8 cellular contexts compared by ENCODE assay signal in the genomic region with DNA sequence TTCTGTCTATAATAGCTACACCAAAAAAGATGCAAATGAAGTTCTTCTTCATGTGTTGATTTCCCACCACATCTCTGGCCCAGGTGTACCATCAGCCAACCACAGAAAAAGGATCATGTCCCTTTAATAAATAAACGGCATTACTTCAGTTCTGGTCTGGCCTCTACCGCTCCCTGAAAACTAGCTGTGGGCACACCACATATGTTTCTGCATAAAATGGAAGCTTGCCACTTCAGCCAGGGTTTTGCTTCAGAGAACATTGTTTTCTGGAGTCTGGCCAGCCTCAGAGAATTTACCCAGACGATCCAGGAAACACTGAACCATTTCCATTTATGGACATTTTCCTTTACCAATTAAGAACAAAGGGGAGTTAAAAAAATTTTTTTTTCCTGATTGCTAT. TPM values are rescaled to one million over a fixed set of nuclear protein-coding genes. Genes with fewer than 3 reads are reported as not detected.
A peak's percentile ranks its signal among the peaks of the same experiment; 100 is the strongest.
DNase-seq lines count a peak whose midpoint lies in the region; ATAC-seq and TF ChIP-seq lines count a peak whose summit lies in the region.

No MANE protein-coding gene starts in this region.

- CTCF ChIA-PET in activated B cell treated with CpG ODN at 0.5 μM for 24 hours (lab: Charles Lee): interaction anchor here (0.5 kb wide), 1 partner anchor 337 kb away, joined by 3 read pairs; no protein-coding TSS in a partner anchor

- peak overlapping the region; percentile 24 for H3K4me3 Mint-ChIP-seq in activated B cell treated with CpG ODN at 0.5 μM for 24 hours

- POLR2A ChIA-PET in activated B cell treated with CpG ODN at 0.5 μM for 24 hours (lab: Charles Lee): no interaction called here

- no peak overlapping the region for H3K27ac Mint-ChIP-seq in activated B cell treated with CpG ODN at 0.5 μM for 24 hours

- H3K27me3 Mint-ChIP-seq in activated B cell treated with CpG ODN at 0.5 μM for 24 hours: peaks cover 2% of the 10 kb centered on the region

- peak; percentile 68 for ATAC-seq in Right ventricle myocardium inferior
- ATAC-seq in activated B cell treated with CpG ODN at 0.5 μM for 24 hours (ENCODE audit: low read depth): no peak
- ATAC-seq in GM19467 (IDR thresholded peaks at IDR 0.05; ENCODE audit: unreplicated experiment): no peak
- ATAC-seq in GM21367 (IDR thresholded peaks at IDR 0.05; ENCODE audit: unreplicated experiment): no peak

- no peak for TF ChIP-seq CTCF in activated B cell treated with CpG ODN at 0.5 μM for 24 hours (IDR thresholded peaks at IDR 0.05)

- no peaks in the 10 kb centered on the region for H3K36me3 Mint-ChIP-seq in activated B cell treated with CpG ODN at 0.5 μM for 24 hours (ENCODE audit: low read depth)

- H3K9me3 Mint-ChIP-seq in activated B cell treated with CpG ODN at 0.5 μM for 24 hours: no peaks in the 10 kb centered on the region

- DNase-seq in Right ventricle myocardium inferior (ENCODE audit: missing footprints): no peak
- DNase-seq in cardiac septum (ENCODE audit: low spot score): no peak
- no peak for DNase-seq in activated B cell treated with CpG ODN at 0.5 μM for 24 hours
- DNase-seq in inferior parietal cortex (ENCODE audit: extremely low spot score): peak; percentile 36
- DNase-seq in ureter (ENCODE audit: low spot score): peak; percentile 62
- no peak for DNase-seq in cortex of kidney (lab: John Stamatoyannopoulos, UW)

- intact Hi-C loops in Right ventricle myocardium inferior (cut with DNase I): loop anchor here (2.0 kb wide), 1 partner anchor 157 kb away; the partner anchor contains the start of gene LAMC1
- intact Hi-C loops in cardiac septum (cut with DNase I): loop anchor here (2.0 to 5.0 kb wide), 3 partner anchors 43 to 157 kb away; partner anchors contain the start of gene LAMC1
- intact Hi-C loops in activated B cell treated with CpG ODN at 0.5 μM for 24 hours (cut with micrococcal nuclease): loop anchor here (10.0 kb wide), 1 partner anchor 45 kb away; no protein-coding TSS in a partner anchor

- peaks cover 13% of the 10 kb centered on the region for H3K4me1 Mint-ChIP-seq in activated B cell treated with CpG ODN at 0.5 μM for 24 hours

RNA-seq across cellular contexts. Expression of gene LAMC2, which starts 5.9 kb away (rescaled TPM):
- total RNA-seq in Right ventricle myocardium inferior: 3.8 TPM
- total RNA-seq in cardiac septum: 0.40 TPM
- total RNA-seq in activated B cell treated with CpG ODN at 0.5 μM for 24 hours: not detected in 2 replicates
- 14.5 TPM for total RNA-seq in ureter

Comparison
In these comparisons a context has a peak if more than half of its experiments do, and no peak if none do; other contexts are left out.
1. DNase-seq: peak in inferior parietal cortex (single experiment) and ureter (single experiment); none in Right ventricle myocardium inferior (single experiment), cardiac septum (single experiment), activated B cell treated with CpG ODN at 0.5 μM for 24 hours (single experiment) and cortex of kidney (single experiment).